In genomic region chr2:175872716-175873115, GRCh38 we compare ENCODE assay signal across 18 cellular contexts.
DNase-seq lines count a peak whose midpoint lies in the region; ATAC-seq, FAIRE-seq and TF ChIP-seq lines count a peak whose summit lies in the region.
"Had no signal": no experiment of that assay in that cellular context is flagged by ENCODE, and none has a peak within 500 bp of the region (broad histone marks: within the 10 kb centered on the region; RNA-seq: fewer than 3 reads in every experiment).

No MANE protein-coding gene starts in this region.

- H3K9ac ChIP-seq in GM23248: no peak overlapping the region; the same call in 1 of the 2 replicates

- FAIRE-seq in GM12891 (lab: Jason Lieb, UNC): no peak
- FAIRE-seq: HTR-8/SVneo had no signal

- peaks cover 14% of the 10 kb centered on the region for H3K27me3 Mint-ChIP-seq in activated CD4-positive, alpha-beta memory T cell treated with anti-CD3 and anti-CD28 coated beads for 36 hours

- TF ChIP-seq POLR2A in GM12891 (IDR thresholded peaks at IDR 0.05; ENCODE audit: low read depth, low read length): no peak

- H3K27ac ChIP-seq in AG04450 (ENCODE audit: low read depth, low read length) (no peak overlapping the region), GM23248 (peak overlapping the region; percentile 72)
- H3K27ac ChIP-seq: PC-9 had no signal

- no peak overlapping the region for H3K27ac Mint-ChIP-seq in activated CD4-positive, alpha-beta memory T cell treated with anti-CD3 and anti-CD28 coated beads for 36 hours
- H3K27ac Mint-ChIP-seq: CD14-positive monocyte, GM23338, T-cell had no signal

- H3K4me1 Mint-ChIP-seq in activated CD4-positive, alpha-beta memory T cell treated with anti-CD3 and anti-CD28 coated beads for 36 hours (ENCODE audit: low read depth): no peaks in the 10 kb centered on the region
- H3K4me1 Mint-ChIP-seq: CD14-positive monocyte, GM23338, T-cell had no signal

- intact Hi-C loops in activated CD4-positive, alpha-beta memory T cell treated with anti-CD3 and anti-CD28 coated beads for 36 hours (cut with micrococcal nuclease): no loop called here

- H3K36me3 Mint-ChIP-seq in activated CD4-positive, alpha-beta memory T cell treated with anti-CD3 and anti-CD28 coated beads for 36 hours: no peaks in the 10 kb centered on the region
- H3K36me3 Mint-ChIP-seq: CD14-positive monocyte, T-cell had no signal

- in situ Hi-C loops in GM23248 (cut with MboI): no loop called here

- peaks cover 24% of the 10 kb centered on the region for H3F3A ChIP-seq in GM23248 (ENCODE audit: insufficient read depth)

- H3K9me3 Mint-ChIP-seq in activated CD4-positive, alpha-beta memory T cell treated with anti-CD3 and anti-CD28 coated beads for 36 hours: no peaks in the 10 kb centered on the region
- H3K9me3 Mint-ChIP-seq: GM23338, T-cell had no signal

- H3K79me2 ChIP-seq in GM23248 (ENCODE audit: insufficient read depth): no peaks in the 10 kb centered on the region

- H3K9me2 ChIP-seq in GM23248 (ENCODE audit: insufficient read depth): no peaks in the 10 kb centered on the region

- peak overlapping the region; percentile 57 for H3K4me2 ChIP-seq in GM23248 (ENCODE audit: unreplicated experiment)
- H3K4me2 ChIP-seq: GM23338, PC-9 had no signal

- TF ChIP-seq CTCF in AG04450 (IDR thresholded peaks at IDR 0.05; ENCODE audit: low read depth, low read length) (no peak), fibroblast of mammary gland (conservative IDR thresholded peaks at IDR 0.05; ENCODE audit: control insufficient read depth, insufficient read depth, low read depth, low read length) (no peak)

- no peak overlapping the region for H3K4me3 ChIP-seq in AG04450 (ENCODE audit: low read depth, low read length)
- H3K4me3 ChIP-seq in GM23248: no peak overlapping the region
- no peak overlapping the region for H3K4me3 ChIP-seq in fibroblast of mammary gland (ENCODE audit: control insufficient read depth, low read depth, low read length)
- H3K4me3 ChIP-seq: GM23338, PC-9 had no signal

- H2AFZ ChIP-seq in GM23248: no peak overlapping the region
- H2AFZ ChIP-seq: GM23338, PC-9 had no signal

- no peaks in the 10 kb centered on the region for H4K20me1 ChIP-seq in GM23248 (ENCODE audit: insufficient read depth)

- no peaks in the 10 kb centered on the region for H3K27me3 ChIP-seq in AG04450 (ENCODE audit: control insufficient read depth, insufficient read depth, low read length)
- H3K27me3 ChIP-seq in GM23248 (replicated peaks; ENCODE audit: insufficient read depth): no peaks in the 10 kb centered on the region

- CTCF ChIA-PET in AG04450 (lab: Charles Lee): no interaction called here
- CTCF ChIA-PET in activated CD4-positive, alpha-beta memory T cell treated with anti-CD3 and anti-CD28 coated beads for 36 hours (lab: Charles Lee): no interaction called here

- DNase-seq in AG04450 (ENCODE audit: low read depth, low spot score) (peak; percentile 4), GM23248 (peak; percentile 79), fibroblast of mammary gland (ENCODE audit: low read depth) (peak; percentile 21), GM12891 (ENCODE audit: insufficient read length, low spot score) (no peak)
- DNase-seq in activated CD4-positive, alpha-beta memory T cell treated with anti-CD3 and anti-CD28 coated beads for 36 hours: no peak
- DNase-seq: 8988T, AML-193, NCI-H1417, NCI-H1930, NCI-H446, PC-9, T-cell had no signal

- H3K4me3 Mint-ChIP-seq in activated CD4-positive, alpha-beta memory T cell treated with anti-CD3 and anti-CD28 coated beads for 36 hours: no peak overlapping the region
- H3K4me3 Mint-ChIP-seq: CD14-positive monocyte, GM23338, T-cell had no signal

- no peaks in the 10 kb centered on the region for H3K9me3 ChIP-seq in AG04450 (ENCODE audit: control insufficient read depth, insufficient read depth, low read length)
- H3K9me3 ChIP-seq in GM23248 (ENCODE audit: low read depth): no peaks in the 10 kb centered on the region

- ATAC-seq in SK-N-SH treated with all-trans-retinoic acid at 6 μM for 48 hours (peak; percentile 49; the same call in 2 of the 3 replicates), HG02798 (IDR thresholded peaks at IDR 0.05; ENCODE audit: poor library complexity, unreplicated experiment) (no peak), HG02870 (IDR thresholded peaks at IDR 0.05; ENCODE audit: unreplicated experiment) (no peak)
- ATAC-seq: GM23338, T-cell had no signal

- H3K4me1 ChIP-seq in GM23248 (ENCODE audit: insufficient read depth): peaks cover 54% of the 10 kb centered on the region

- H3K36me3 ChIP-seq in GM23248 (ENCODE audit: low read depth): no peaks in the 10 kb centered on the region

- POLR2A ChIA-PET in AG04450 (lab: Yijun Ruan, JAX): no interaction called here
- POLR2A ChIA-PET in activated CD4-positive, alpha-beta memory T cell treated with anti-CD3 and anti-CD28 coated beads for 36 hours (lab: Charles Lee): no interaction called here

TF ChIP-seq in SK-N-SH treated with all-trans-retinoic acid at 6 μM for 48 hours, 23 proteins besides CTCF, POLR2A, EP300 and RAD21 (continues in another document):
- TF ChIP-seq OSR1 (CRISPR knock-in tag; IDR thresholded peaks at IDR 0.05): no peak
- TF ChIP-seq ZFP30 (CRISPR knock-in tag; IDR thresholded peaks at IDR 0.05): no peak
- no peak for TF ChIP-seq POU6F1 (CRISPR knock-in tag; IDR thresholded peaks at IDR 0.05; ENCODE audit: borderline replicate concordance, low read depth)
- TF ChIP-seq CSDC2 (CRISPR knock-in tag; IDR thresholded peaks at IDR 0.05): no peak
- TF ChIP-seq PPARA (CRISPR knock-in tag; IDR thresholded peaks at IDR 0.05; ENCODE audit: borderline replicate concordance): no peak
- no peak for TF ChIP-seq ARNTL (CRISPR knock-in tag; IDR thresholded peaks at IDR 0.05; ENCODE audit: borderline replicate concordance, low read depth)
- TF ChIP-seq RARB (CRISPR knock-in tag; IDR thresholded peaks at IDR 0.05): no peak
- TF ChIP-seq ZNF70 (CRISPR knock-in tag; IDR thresholded peaks at IDR 0.05): no peak
- no peak for TF ChIP-seq SNAI2 (CRISPR knock-in tag; IDR thresholded peaks at IDR 0.05)

TF ChIP-seq in GM12891, 5 proteins besides CTCF, POLR2A, EP300 and RAD21:
- TF ChIP-seq SPI1 (IDR thresholded peaks at IDR 0.05; ENCODE audit: low read depth, low read length) (no peak), POLR2AphosphoS5 (IDR thresholded peaks at IDR 0.05; ENCODE audit: low read depth, low read length) (no peak), TAF1 (IDR thresholded peaks at IDR 0.05; ENCODE audit: low read depth, low read length) (no peak), POU2F2 (IDR thresholded peaks at IDR 0.05; ENCODE audit: low read depth, low read length) (no peak)

Comparison
In these comparisons a context has a peak if more than half of its experiments do, and no peak if none do; other contexts are left out.
1. DNase-seq: peak in AG04450 (single experiment), GM23248 (single experiment) and fibroblast of mammary gland (single experiment); none in GM12891 (single experiment) and activated CD4-positive, alpha-beta memory T cell treated with anti-CD3 and anti-CD28 coated beads for 36 hours (single experiment).